Comparison of ENCODE assay signal across 9 cellular contexts in the genomic region with DNA sequence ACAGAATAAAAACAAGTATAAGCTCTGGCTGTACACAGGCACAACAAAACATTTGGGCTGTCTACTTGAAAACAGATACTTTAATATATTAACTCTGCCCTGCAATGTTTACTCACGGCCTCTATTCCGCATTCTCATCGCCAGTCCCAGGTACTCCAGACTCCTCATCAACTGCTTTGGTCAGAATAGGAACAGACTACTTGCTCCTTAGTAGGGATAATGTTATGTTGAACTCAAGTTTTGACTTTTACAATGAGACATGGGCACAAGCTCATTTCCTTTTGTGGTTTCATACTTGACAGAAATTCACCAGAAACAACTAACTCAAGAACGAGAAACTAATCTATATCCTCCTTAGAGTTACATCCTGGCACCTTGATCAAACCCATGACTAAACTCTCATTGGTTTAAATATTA.
A peak's percentile ranks its signal among the peaks of the same experiment; 100 is the strongest.
DNase-seq lines count a peak whose midpoint lies in the region; ATAC-seq, FAIRE-seq and TF ChIP-seq lines count a peak whose summit lies in the region.
"Had no signal": no experiment of that assay in that cellular context is flagged by ENCODE, and none has a peak within 500 bp of the region (broad histone marks: within the 10 kb centered on the region; RNA-seq: fewer than 3 reads in every experiment).

No MANE protein-coding gene starts in this region.

- 4% methylated on average over 4 of the region's 4 CpGs for WGBS in GM12878 (ENCODE audit: insufficient coverage, insufficient replicate concordance, low lambda C conversion rate, missing lambda C conversion rate)
- 76% methylated on average over 4 of the region's 4 CpGs for WGBS in prostate gland
- 70% methylated on average over 4 of the region's 4 CpGs for WGBS in right lobe of liver (ENCODE audit: insufficient coverage, low coverage, low lambda C conversion rate, missing lambda C conversion rate)
- 89 to 93% methylated on average over 4 of the region's 4 CpGs for WGBS in gastroesophageal sphincter (ENCODE audit: low coverage in 1 of 2), 2 donors

- H3K4me1 ChIP-seq in GM12878 (ENCODE audit: control insufficient read depth, insufficient read depth, low read length) = peaks cover 6% of the 10 kb centered on the region
- H3K4me1 ChIP-seq in prostate gland (replicated peaks) = no peaks in the 10 kb centered on the region
- H3K4me1 ChIP-seq in right lobe of liver = no peaks in the 10 kb centered on the region
- no peaks in the 10 kb centered on the region for H3K4me1 ChIP-seq in gastroesophageal sphincter

- no peaks in the 10 kb centered on the region for H3K79me2 ChIP-seq in GM12878 (ENCODE audit: control insufficient read depth, insufficient read depth, low read length)

- H2AFZ ChIP-seq in GM12878 (ENCODE audit: control insufficient read depth, low read depth, low read length) = peak overlapping the region; percentile 73

- no TSS peak for BruUV-seq in GM12878 (replicated peaks; lab: Mats Ljungman, UMichigan)

- TF ChIP-seq RAD21 in GM12878 (IDR thresholded peaks at IDR 0.05; ENCODE audit: insufficient read depth, low read depth, low read length) = no peak

- FAIRE-seq in GM12878 (lab: Jason Lieb, UNC) = peak; percentile 56

- SMC1A ChIA-PET in GM12878 (lab: Charles Lee; ENCODE audit: uncharacterized antibody, unreplicated experiment) = interaction anchor here (0.6 to 2.3 kb wide), 24 partner anchors 9 to 1041 kb away, joined by 3 to 18 read pairs (median 4); no protein-coding TSS in a partner anchor

- no peaks in the 10 kb centered on the region for H4K20me1 ChIP-seq in GM12878 (ENCODE audit: control insufficient read depth, insufficient read depth)

- H3K9me3 ChIP-seq in GM12878 (replicated peaks; ENCODE audit: control insufficient read depth, insufficient read depth, low read length) (no peaks in the 10 kb centered on the region), prostate gland (no peaks in the 10 kb centered on the region), right lobe of liver (no peaks in the 10 kb centered on the region), gastroesophageal sphincter (no peaks in the 10 kb centered on the region)

- peak; percentile 68 for ATAC-seq in GM19463 (IDR thresholded peaks at IDR 0.05; ENCODE audit: unreplicated experiment)
- peak; percentile 82 for ATAC-seq in HG03354 (IDR thresholded peaks at IDR 0.05; ENCODE audit: poor library complexity, severe bottlenecking, unreplicated experiment)
- ATAC-seq in GM12878 = peak; percentile 83
- no peak for ATAC-seq in right lobe of liver
- ATAC-seq in gastroesophageal sphincter = no peak

- intact Hi-C loops in GM12878 (cut with micrococcal nuclease; ENCODE audit: unreplicated experiment) = no loop called here
- intact Hi-C loops in prostate gland (cut with DNase I) = no loop called here
- intact Hi-C loops in right lobe of liver (cut with DNase I) = no loop called here

- no peak overlapping the region for H3K9ac ChIP-seq in GM12878 (ENCODE audit: control insufficient read depth, insufficient read depth, low read length)

- TF ChIP-seq CTCF in GM10248 (IDR thresholded peaks at IDR 0.05; ENCODE audit: control extremely low read depth, extremely low read depth, low read depth, missing control alignments) = no peak
- no peak for TF ChIP-seq CTCF in GM12878 (IDR thresholded peaks at IDR 0.05 in 2 of 3, conservative IDR thresholded peaks at IDR 0.05 in 1 of 3; ENCODE audit: control insufficient read depth in 2 of 3, extremely low read depth in 1 of 3, insufficient read depth in 1 of 3, low read depth in 3 of 3, low read length in 3 of 3)
- no peak for TF ChIP-seq CTCF in prostate gland (IDR thresholded peaks at IDR 0.05)
- TF ChIP-seq CTCF in right lobe of liver (IDR thresholded peaks at IDR 0.05) = no peak
- no peak for TF ChIP-seq CTCF in gastroesophageal sphincter (IDR thresholded peaks at IDR 0.05)

- H3K4me3 ChIP-seq in GM12878 (peak overlapping the region; percentile 38; the same call in 1 of the 2 replicates), prostate gland (no peak overlapping the region), right lobe of liver (no peak overlapping the region), gastroesophageal sphincter (no peak overlapping the region)

- RAD21 ChIA-PET in GM12878 (lab: Charles Lee; ENCODE audit: unreplicated experiment) = interaction anchor here (0.8 to 1.4 kb wide), 8 partner anchors 17 to 508 kb away, joined by 3 to 7 read pairs (median 3); no protein-coding TSS in a partner anchor

- TF ChIP-seq EP300 in GM12878 (IDR thresholded peaks at IDR 0.05; ENCODE audit: borderline replicate concordance in 1 of 2, control insufficient read depth in 1 of 2, low read depth in 2 of 2, low read length in 2 of 2) (no peak), gastroesophageal sphincter (IDR thresholded peaks at IDR 0.05) (no peak)

- H3K27me3 ChIP-seq in GM12878 (replicated peaks in 1 of 2; ENCODE audit: control insufficient read depth in 2 of 2, insufficient read depth in 2 of 2, low read length in 1 of 2) (no peaks in the 10 kb centered on the region), prostate gland (replicated peaks; ENCODE audit: insufficient read depth) (no peaks in the 10 kb centered on the region), right lobe of liver (no peaks in the 10 kb centered on the region), gastroesophageal sphincter (no peaks in the 10 kb centered on the region)

- H3K4me2 ChIP-seq in GM12878 (ENCODE audit: control insufficient read depth, insufficient read depth) = peak overlapping the region; percentile 70

- POLR2A ChIA-PET in GM10248 (lab: Yijun Ruan, JAX) = no interaction called here
- POLR2A ChIA-PET in GM12878 (lab: Charles Lee) = interaction anchor here (0.8 to 1.0 kb wide), 2 partner anchors 8 to 14 kb away, joined by 3 read pairs; no protein-coding TSS in a partner anchor

- CTCF ChIA-PET in GM10248 (lab: Yijun Ruan, JAX) = interaction anchor here (0.9 to 1.9 kb wide), 8 partner anchors 9 to 744 kb away, joined by 3 to 9 read pairs (median 4); no protein-coding TSS in a partner anchor
- CTCF ChIA-PET in GM12878 (lab: Yijun Ruan, JAX) = interaction anchor here (0.8 to 1.5 kb wide), 11 partner anchors 9 to 509 kb away, joined by 3 to 7 read pairs (median 4); no protein-coding TSS in a partner anchor

- DNase-seq in GM10248 (ENCODE audit: extremely low spot score) = peak; percentile 21
- peak; percentile 32 for DNase-seq in GM12878 (ENCODE audit: low read depth, low spot score)
- DNase-seq in NCI-H446 (lab: John Stamatoyannopoulos, UW) = no peak
- no peak for DNase-seq in prostate gland (ENCODE audit: low spot score)
- no peak for DNase-seq in right lobe of liver
- DNase-seq: NCI-H2171 had no signal

- H3K36me3 ChIP-seq in GM12878 (ENCODE audit: control insufficient read depth in 2 of 2, insufficient read depth in 2 of 2, low read length in 1 of 2) (no peaks in the 10 kb centered on the region), prostate gland (no peaks in the 10 kb centered on the region), right lobe of liver (peaks cover 0 to 4% (median 0%) of the 10 kb centered on the region in 4 donors), gastroesophageal sphincter (peaks cover 0 to 54% of the 10 kb centered on the region in 2 donors)

- peak overlapping the region; percentile 55 for H3K27ac ChIP-seq in GM12878 (ENCODE audit: control insufficient read depth, insufficient read depth)
- H3K27ac ChIP-seq in prostate gland = no peak overlapping the region
- peak overlapping the region in 1 of 3 donors; percentile 17 for H3K27ac ChIP-seq in right lobe of liver
- no peak overlapping the region for H3K27ac ChIP-seq in gastroesophageal sphincter

- TF ChIP-seq POLR2A in GM12878 (IDR thresholded peaks at IDR 0.05; ENCODE audit: low read depth, low read length) (no peak), prostate gland (IDR thresholded peaks at IDR 0.05) (no peak), right lobe of liver (IDR thresholded peaks at IDR 0.05) (no peak), gastroesophageal sphincter (IDR thresholded peaks at IDR 0.05) (no peak)

- in situ Hi-C loops in GM12878 (cut with MboI) = no loop called here

TF ChIP-seq in GM12878, 131 proteins besides CTCF, POLR2A, EP300 and RAD21:
- no peak for TF ChIP-seq EGR1 (IDR thresholded peaks at IDR 0.05; ENCODE audit: borderline replicate concordance in 1 of 2, low read depth in 2 of 2, low read length in 2 of 2)
- TF ChIP-seq RUNX3 (IDR thresholded peaks at IDR 0.05; ENCODE audit: low read length) = peak; percentile 83
- TF ChIP-seq IKZF2 (IDR thresholded peaks at IDR 0.05) = 0 out of 4 replicates have a peak, but pooled peaks of 1 of the 2 experiments have one; percentile 8
- TF ChIP-seq, protein P1, sequence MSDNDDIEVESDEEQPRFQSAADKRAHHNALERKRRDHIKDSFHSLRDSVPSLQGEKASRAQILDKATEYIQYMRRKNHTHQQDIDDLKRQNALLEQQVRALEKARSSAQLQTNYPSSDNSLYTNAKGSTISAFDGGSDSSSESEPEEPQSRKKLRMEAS (IDR thresholded peaks at IDR 0.05; ENCODE audit: low read depth, low read length) = no peak
- no peak for TF ChIP-seq MTA2 (IDR thresholded peaks at IDR 0.05; ENCODE audit: low read depth)
- TF ChIP-seq JUNB (IDR thresholded peaks at IDR 0.05) = peak; percentile 32; the same call in 1 of the 2 replicates
- no peak for TF ChIP-seq NRF1 (conservative IDR thresholded peaks at IDR 0.05; ENCODE audit: low read depth, low read length)
- no peak for TF ChIP-seq BACH1 (IDR thresholded peaks at IDR 0.05; ENCODE audit: borderline replicate concordance)
- TF ChIP-seq CREM (IDR thresholded peaks at IDR 0.05; ENCODE audit: low read depth) = no peak; the same call in 1 of the 2 replicates
- TF ChIP-seq ZNF217 (IDR thresholded peaks at IDR 0.05) = no peak
- TF ChIP-seq MYB (IDR thresholded peaks at IDR 0.05; ENCODE audit: borderline replicate concordance, low read depth, low read length) = no peak
- TF ChIP-seq RCOR1 (conservative IDR thresholded peaks at IDR 0.05; ENCODE audit: low read depth, low read length) = no peak
- no peak for TF ChIP-seq IRF4 (IDR thresholded peaks at IDR 0.05; ENCODE audit: low read depth, low read length)

Comparison
In these comparisons a context has a peak if more than half of its experiments do, and no peak if none do; other contexts are left out.
1. DNase-seq: peak in GM10248 (single experiment) and GM12878 (single experiment); none in NCI-H446 (0 of 2), prostate gland (single experiment) and right lobe of liver (0 of 3).
2. ATAC-seq: peak in GM19463 (single experiment), HG03354 (single experiment) and GM12878 (single experiment); none in right lobe of liver (0 of 4) and gastroesophageal sphincter (single experiment).